In genomic region chr1:59041878-59042277, GRCh38 we compare ENCODE assay signal across 17 cellular contexts.
DNase-seq lines count a peak whose midpoint lies in the region; ATAC-seq and TF ChIP-seq lines count a peak whose summit lies in the region.
"Had no signal": no experiment of that assay in that cellular context is flagged by ENCODE, and none has a peak within 500 bp of the region (broad histone marks: within the 10 kb centered on the region; RNA-seq: fewer than 3 reads in every experiment).

No MANE protein-coding gene starts in this region.

- no peaks in the 10 kb centered on the region for H3K79me2 ChIP-seq in smooth muscle cell (ENCODE audit: low read depth)

- no peak overlapping the region for H3K4me3 Mint-ChIP-seq in activated CD4-positive, alpha-beta T cell treated with anti-CD3 and anti-CD28 coated beads for 36 hours
- no peak overlapping the region for H3K4me3 Mint-ChIP-seq in endothelial cell (ENCODE audit: unreplicated experiment)
- no peak overlapping the region for H3K4me3 Mint-ChIP-seq in WTC11
- H3K4me3 Mint-ChIP-seq: activated naive CD8-positive, alpha-beta T cell treated with anti-CD3 and anti-CD28 coated beads for 36 hours had no signal

- H3K27ac Mint-ChIP-seq in activated CD4-positive, alpha-beta T cell treated with anti-CD3 and anti-CD28 coated beads for 36 hours: peak overlapping the region; percentile 1
- H3K27ac Mint-ChIP-seq in endothelial cell (ENCODE audit: unreplicated experiment): no peak overlapping the region
- no peak overlapping the region for H3K27ac Mint-ChIP-seq in WTC11
- H3K27ac Mint-ChIP-seq: activated naive CD8-positive, alpha-beta T cell treated with anti-CD3 and anti-CD28 coated beads for 36 hours had no signal

- H3K9me3 Mint-ChIP-seq in activated CD4-positive, alpha-beta T cell treated with anti-CD3 and anti-CD28 coated beads for 36 hours (ENCODE audit: low read depth): no peaks in the 10 kb centered on the region
- H3K9me3 Mint-ChIP-seq in endothelial cell (ENCODE audit: unreplicated experiment) (no peaks in the 10 kb centered on the region), WTC11 (peaks cover 14% of the 10 kb centered on the region)

- intact Hi-C loops in activated CD4-positive, alpha-beta T cell treated with anti-CD3 and anti-CD28 coated beads for 36 hours (cut with DNase I, micrococcal nuclease): no loop called here

- H3K4me2 ChIP-seq in smooth muscle cell: no peak overlapping the region

- no peaks in the 10 kb centered on the region for H4K20me1 ChIP-seq in smooth muscle cell (ENCODE audit: low read depth)

- peaks cover 3% of the 10 kb centered on the region for H3F3A ChIP-seq in smooth muscle cell (ENCODE audit: low read depth)

- no peaks in the 10 kb centered on the region for H3K9me3 ChIP-seq in adipocyte (ENCODE audit: control insufficient read depth, low read length)
- H3K9me3 ChIP-seq in smooth muscle cell (replicated peaks; ENCODE audit: low read depth): no peaks in the 10 kb centered on the region
- H3K9me3 ChIP-seq: testis had no signal

- POLR2A ChIA-PET in activated CD4-positive, alpha-beta T cell treated with anti-CD3 and anti-CD28 coated beads for 36 hours (lab: Charles Lee): no interaction called here
- POLR2A ChIA-PET in WTC11 (lab: Charles Lee): interaction anchor here (0.7 kb wide), 1 partner anchor 10 kb away, joined by 3 read pairs; no protein-coding TSS in a partner anchor

- DNase-seq in activated CD4-positive, alpha-beta T cell treated with anti-CD3 and anti-CD28 coated beads for 36 hours: no peak
- no peak for DNase-seq in activated CD4-positive, alpha-beta T cell treated with anti-CD3 and anti-CD28 coated beads for 48 hours
- DNase-seq in adipocyte (ENCODE audit: low read depth) (peak; percentile 81), fibroblast of the aortic adventitia (ENCODE audit: low read depth) (peak; percentile 66), smooth muscle cell (lab: John Stamatoyannopoulos, UW; ENCODE audit: unreplicated experiment) (no peak), endothelial cell (ENCODE audit: low spot score) (no peak), WTC11 (ENCODE audit: low spot score) (no peak)
- DNase-seq: activated naive CD8-positive, alpha-beta T cell treated with anti-CD3 and anti-CD28 coated beads for 36 hours; cerebellar nuclear complex; Karpas-422; left colon; NCI-H1436; NCI-H510A; stimulated activated CD4-positive, alpha-beta T cell treated with anti-CD3 and anti-CD28 coated beads, Interleukin-1b, Interleukin-23, amount 100 ng/mL, for 48 hours had no signal

- peaks cover 22% of the 10 kb centered on the region for H3K4me1 Mint-ChIP-seq in activated CD4-positive, alpha-beta T cell treated with anti-CD3 and anti-CD28 coated beads for 36 hours
- H3K4me1 Mint-ChIP-seq in endothelial cell (ENCODE audit: unreplicated experiment) (peaks cover 28% of the 10 kb centered on the region), WTC11 (peaks cover 7% of the 10 kb centered on the region)

- H3K27me3 Mint-ChIP-seq in activated CD4-positive, alpha-beta T cell treated with anti-CD3 and anti-CD28 coated beads for 36 hours: no peaks in the 10 kb centered on the region
- H3K27me3 Mint-ChIP-seq in endothelial cell (ENCODE audit: unreplicated experiment) (peaks cover 1% of the 10 kb centered on the region), WTC11 (ENCODE audit: low read depth) (no peaks in the 10 kb centered on the region)
- H3K27me3 Mint-ChIP-seq: activated naive CD8-positive, alpha-beta T cell treated with anti-CD3 and anti-CD28 coated beads for 36 hours had no signal

- no peaks in the 10 kb centered on the region for H3K36me3 Mint-ChIP-seq in activated CD4-positive, alpha-beta T cell treated with anti-CD3 and anti-CD28 coated beads for 36 hours (ENCODE audit: low read depth)
- H3K36me3 Mint-ChIP-seq in endothelial cell (ENCODE audit: low read depth, unreplicated experiment) (no peaks in the 10 kb centered on the region), WTC11 (peaks cover 4% of the 10 kb centered on the region)

- ATAC-seq in activated CD4-positive, alpha-beta T cell treated with anti-CD3 and anti-CD28 coated beads for 36 hours: no peak
- ATAC-seq in WTC11: no peak
- no peak for ATAC-seq in GM21528 (IDR thresholded peaks at IDR 0.05; ENCODE audit: low FRiP score, unreplicated experiment)
- ATAC-seq: left colon had no signal

- H3K4me1 ChIP-seq in adipocyte (ENCODE audit: control insufficient read depth, insufficient read depth, low read length) (peaks cover 30% of the 10 kb centered on the region), smooth muscle cell (ENCODE audit: low read depth) (no peaks in the 10 kb centered on the region)

- H3K36me3 ChIP-seq in adipocyte (ENCODE audit: control insufficient read depth, insufficient read depth, low read length, severe bottlenecking) (no peaks in the 10 kb centered on the region), smooth muscle cell (ENCODE audit: low read depth) (no peaks in the 10 kb centered on the region)

- H3K9ac ChIP-seq in adipocyte (ENCODE audit: low read length) (no peak overlapping the region), smooth muscle cell (ENCODE audit: low read depth) (no peak overlapping the region)

- TF ChIP-seq CTCF in fibroblast of the aortic adventitia (IDR thresholded peaks at IDR 0.05; ENCODE audit: insufficient read depth, low read length): peak; percentile 6
- no peak for TF ChIP-seq CTCF in smooth muscle cell (IDR thresholded peaks at IDR 0.05; ENCODE audit: borderline replicate concordance, insufficient read depth, poor library complexity, severe bottlenecking)
- TF ChIP-seq CTCF in endothelial cell (IDR thresholded peaks at IDR 0.05; ENCODE audit: unreplicated experiment): no peak
- no peak for TF ChIP-seq CTCF in WTC11 (IDR thresholded peaks at IDR 0.05)

- CTCF ChIA-PET in activated CD4-positive, alpha-beta T cell treated with anti-CD3 and anti-CD28 coated beads for 36 hours (lab: Charles Lee): interaction anchor here (0.7 to 1.0 kb wide), 4 partner anchors 11 to 658 kb away, joined by 3 to 4 read pairs (median 3); no protein-coding TSS in a partner anchor
- CTCF ChIA-PET in WTC11 (lab: Charles Lee): interaction anchor here (1.0 kb wide), 1 partner anchor 137 kb away, joined by 3 read pairs; no protein-coding TSS in a partner anchor

- H3K27me3 ChIP-seq in adipocyte (replicated peaks; ENCODE audit: control insufficient read depth, insufficient read depth, low read length) (no peaks in the 10 kb centered on the region), smooth muscle cell (ENCODE audit: low read depth) (no peaks in the 10 kb centered on the region)
- H3K27me3 ChIP-seq: testis had no signal

- 58% methylated on average over 4 of the region's 4 CpGs for WGBS in smooth muscle cell (ENCODE audit: low lambda C conversion rate)

- H3K4me3 ChIP-seq in adipocyte (ENCODE audit: low read length) (no peak overlapping the region), fibroblast of the aortic adventitia (ENCODE audit: low read depth, low read length) (no peak overlapping the region), smooth muscle cell (no peak overlapping the region)
- H3K4me3 ChIP-seq: testis had no signal

- peak overlapping the region; percentile 4 for H3K27ac ChIP-seq in smooth muscle cell (ENCODE audit: low read depth)
- H3K27ac ChIP-seq: epithelial cell of prostate, testis had no signal

- peak overlapping the region; percentile 63 for H2AFZ ChIP-seq in smooth muscle cell (ENCODE audit: low read depth)

TF ChIP-seq in WTC11, 78 proteins besides CTCF, POLR2A, EP300 and RAD21 (continues in another document):
- TF ChIP-seq ZNF121 (CRISPR knock-in tag; IDR thresholded peaks at IDR 0.05) (no peak), TP53 (CRISPR knock-in tag; IDR thresholded peaks at IDR 0.05) (no peak), CDX4 (CRISPR knock-in tag; IDR thresholded peaks at IDR 0.05; ENCODE audit: borderline replicate concordance) (no peak), KAT7 (CRISPR knock-in tag; IDR thresholded peaks at IDR 0.05; ENCODE audit: borderline replicate concordance) (no peak), ARID4B (CRISPR knock-in tag; IDR thresholded peaks at IDR 0.05; ENCODE audit: borderline replicate concordance) (no peak), ZMAT4 (CRISPR knock-in tag; IDR thresholded peaks at IDR 0.05) (no peak)

Comparison
In these comparisons a context has a peak if more than half of its experiments do, and no peak if none do; other contexts are left out.
1. DNase-seq: peak in adipocyte (single experiment) and fibroblast of the aortic adventitia (single experiment); none in activated CD4-positive, alpha-beta T cell treated with anti-CD3 and anti-CD28 coated beads for 36 hours (single experiment), activated CD4-positive, alpha-beta T cell treated with anti-CD3 and anti-CD28 coated beads for 48 hours (single experiment), smooth muscle cell (single experiment), endothelial cell (single experiment) and WTC11 (single experiment).